ENCODE assay signal across 11 cellular contexts in genomic region chr3:159158213-159158612, GRCh38.
DNase-seq lines count a peak whose midpoint lies in the region; ATAC-seq and TF ChIP-seq lines count a peak whose summit lies in the region.
"Had no signal": no experiment of that assay in that cellular context is flagged by ENCODE, and none has a peak within 500 bp of the region (broad histone marks: within the 10 kb centered on the region; RNA-seq: fewer than 3 reads in every experiment).

No MANE protein-coding gene starts in this region.

- peak overlapping the region; percentile 33 for H3K4me2 ChIP-seq in HCT116 (ENCODE audit: low read length)

- POLR2A ChIA-PET in HCT116 (lab: Charles Lee), result interaction anchor here (1.1 to 1.2 kb wide), 2 partner anchors 10 to 12 kb away, joined by 3 read pairs; no protein-coding TSS in a partner anchor
- POLR2A ChIA-PET in RWPE1 (lab: Yijun Ruan, JAX; ENCODE audit: low non-redundant PET), result no interaction called here

- DNase-seq in COR-L47 (lab: John Stamatoyannopoulos, UW) (peak; percentile 91), HCT116 (ENCODE audit: low read depth, low spot score) (peak; percentile 79), RWPE1 (ENCODE audit: low spot score) (peak; percentile 13), globus pallidus (ENCODE audit: low spot score) (peak; percentile 11), 8988T (no peak), omental fat pad (ENCODE audit: low spot score) (no peak), HuH-7.5 (ENCODE audit: low spot score) (no peak), KG1 (lab: John Stamatoyannopoulos, UW) (no peak)
- DNase-seq: activated CD8-positive, alpha-beta memory T cell treated with anti-CD3 and anti-CD28 coated beads, Interleukin-2, amount 50 U/mL, for 48 hours; NCI-H1436; stimulated activated CD4-positive, alpha-beta T cell treated with anti-CD3 and anti-CD28 coated beads, Interleukin-4, amount 100 ng/mL, for 24 hours had no signal

- H3K27me3 ChIP-seq in HCT116 (ENCODE audit: insufficient read depth, low read length), result no peaks in the 10 kb centered on the region

- peaks cover 2% of the 10 kb centered on the region; the same call in 1 of the 2 replicates for H3K9me2 ChIP-seq in HCT116 (ENCODE audit: insufficient read depth)

- intact Hi-C loops in HCT116 (cut with micrococcal nuclease), result no loop called here

- CTCF ChIA-PET in HCT116 (lab: Charles Lee) (interaction anchor here (0.8 to 1.5 kb wide), 3 partner anchors 12 to 102 kb away, joined by 3 to 4 read pairs (median 3); no protein-coding TSS in a partner anchor), RWPE1 (lab: Yijun Ruan, JAX) (no interaction called here)

- H3K79me2 ChIP-seq in HCT116 (ENCODE audit: insufficient read depth, low read length), result no peaks in the 10 kb centered on the region

- no peak overlapping the region for H3K9ac ChIP-seq in HCT116 (ENCODE audit: low read length)

- peak; percentile 93 for ATAC-seq in HCT116
- ATAC-seq in omental fat pad (ENCODE audit: low FRiP score), result no peak

- no TSS peak for BruUV-seq in HCT116 (replicated peaks; lab: Mats Ljungman, UMichigan)

- RAD21 ChIA-PET in HCT116 (lab: Charles Lee; ENCODE audit: low non-redundant PET in 1 of 2, low total read pairs in 2 of 2, uncharacterized antibody in 2 of 2, unreplicated experiment in 2 of 2), result no interaction called here

- H3K9me3 ChIP-seq in HCT116 (ENCODE audit: control insufficient read depth in 1 of 2, insufficient read depth in 1 of 2, low read depth in 1 of 2, low read length in 2 of 2), result no peaks in the 10 kb centered on the region

- no peaks in the 10 kb centered on the region for H3K36me3 ChIP-seq in HCT116 (ENCODE audit: control insufficient read depth in 1 of 2, insufficient read depth in 2 of 2, low read length in 2 of 2)

- peaks cover 4 to 16% of the 10 kb centered on the region in 2 experiments; a peak in 3 of 4 replicates for H3K4me1 ChIP-seq in HCT116 (ENCODE audit: control insufficient read depth in 1 of 2, insufficient read depth in 2 of 2, low read length in 2 of 2)

- no peak overlapping the region for H3K4me3 ChIP-seq in HCT116 (replicated peaks in 1 of 2; ENCODE audit: low read depth in 1 of 2, low read length in 2 of 2)

- TF ChIP-seq CTCF in HCT116 (IDR thresholded peaks at IDR 0.05 in 2 of 3, conservative IDR thresholded peaks at IDR 0.05 in 1 of 3; ENCODE audit: borderline replicate concordance in 1 of 3, insufficient read depth in 1 of 3, low read depth in 2 of 3, low read length in 2 of 3) (peak; percentile 31 to 51 (median 47); a peak in 4 of 6 replicates), RWPE1 (conservative IDR thresholded peaks at IDR 0.05; ENCODE audit: low read depth) (no peak), omental fat pad (IDR thresholded peaks at IDR 0.05) (no peak)

- peak overlapping the region; percentile 50 for H2AFZ ChIP-seq in HCT116 (ENCODE audit: low read depth, low read length, poor library complexity, severe bottlenecking)

- peak; percentile 61 for TF ChIP-seq RAD21 in HCT116 (IDR thresholded peaks at IDR 0.05; ENCODE audit: low read depth)

- H4K20me1 ChIP-seq in HCT116 (ENCODE audit: insufficient read depth), result no peaks in the 10 kb centered on the region

- TF ChIP-seq POLR2A in HCT116 (IDR thresholded peaks at IDR 0.05; ENCODE audit: borderline replicate concordance, extremely low read depth, insufficient read depth, insufficient read length), result no peak

- H3K27ac ChIP-seq in HCT116 (ENCODE audit: low read depth, low read length) (no peak overlapping the region), RWPE1 (no peak overlapping the region)

TF ChIP-seq in HCT116, 20 proteins besides CTCF, POLR2A, EP300 and RAD21:
- no peak for TF ChIP-seq JUND (IDR thresholded peaks at IDR 0.05)
- TF ChIP-seq YY1 (IDR thresholded peaks at IDR 0.05; ENCODE audit: extremely low read depth, insufficient replicate concordance, low read depth, low read length), result no peak
- peak; percentile 27; the same call in 1 of the 2 replicates for TF ChIP-seq CBX3 (IDR thresholded peaks at IDR 0.05; ENCODE audit: low read depth)
- TF ChIP-seq SRF (IDR thresholded peaks at IDR 0.05; ENCODE audit: low read depth), result 0 out of 2 replicates have a peak, but pooled peaks have one; percentile 32
- no peak for TF ChIP-seq EZH2 (IDR thresholded peaks at IDR 0.05)
- TF ChIP-seq CEBPB (IDR thresholded peaks at IDR 0.05; ENCODE audit: low read depth), result no peak
- TF ChIP-seq TCF7L2 (IDR thresholded peaks at IDR 0.05; ENCODE audit: borderline replicate concordance, extremely low read depth, insufficient read depth, insufficient read length), result peak; percentile 76
- TF ChIP-seq EGR1 (IDR thresholded peaks at IDR 0.05; ENCODE audit: low read depth), result no peak
- no peak for TF ChIP-seq FOSL1 (IDR thresholded peaks at IDR 0.05; ENCODE audit: low read depth)
- no peak for TF ChIP-seq ATF3 (IDR thresholded peaks at IDR 0.05)
- no peak for TF ChIP-seq MAX (IDR thresholded peaks at IDR 0.05)
- TF ChIP-seq ZNF274 (IDR thresholded peaks at IDR 0.05; ENCODE audit: low read depth, low read length), result no peak
- TF ChIP-seq SIN3A (IDR thresholded peaks at IDR 0.05; ENCODE audit: low read depth), result no peak; the same call in 1 of the 2 replicates
- TF ChIP-seq ZFX (IDR thresholded peaks at IDR 0.05), result no peak
- peak; percentile 56 for TF ChIP-seq SP1 (IDR thresholded peaks at IDR 0.05; ENCODE audit: low read depth)
- TF ChIP-seq REST (IDR thresholded peaks at IDR 0.05; ENCODE audit: low read depth), result no peak
- no peak for TF ChIP-seq ELF1 (IDR thresholded peaks at IDR 0.05; ENCODE audit: borderline replicate concordance, low read depth)
- TF ChIP-seq EZH2phosphoT487 (IDR thresholded peaks at IDR 0.05; ENCODE audit: borderline replicate concordance), result no peak
- no peak for TF ChIP-seq ZBTB33 (IDR thresholded peaks at IDR 0.05; ENCODE audit: extremely low read depth, insufficient replicate concordance, low read length)
- no peak for TF ChIP-seq POLR2AphosphoS5 (IDR thresholded peaks at IDR 0.05; ENCODE audit: low read depth, low read length)

Comparison
In these comparisons a context has a peak if more than half of its experiments do, and no peak if none do; other contexts are left out.
1. DNase-seq: peak in COR-L47 (single experiment), HCT116 (single experiment), RWPE1 (single experiment) and globus pallidus (single experiment); none in 8988T (single experiment), omental fat pad (single experiment), HuH-7.5 (single experiment) and KG1 (single experiment).
2. CTCF ChIP-seq: peak in HCT116 (3 of 3); none in RWPE1 (single experiment) and omental fat pad (0 of 3).